In genomic region chr5:143433680-143434079, GRCh38 we compare ENCODE assay signal across 14 cellular contexts. TPM values are rescaled to one million over a fixed set of nuclear protein-coding genes. Genes with fewer than 3 reads are reported as not detected.
A peak's percentile ranks its signal among the peaks of the same experiment; 100 is the strongest.
DNase-seq lines count a peak whose midpoint lies in the region; ATAC-seq, FAIRE-seq and TF ChIP-seq lines count a peak whose summit lies in the region.
"Had no signal": no experiment of that assay in that cellular context is flagged by ENCODE, and none has a peak within 500 bp of the region (broad histone marks: within the 10 kb centered on the region; RNA-seq: fewer than 3 reads in every experiment).

No MANE protein-coding gene starts in this region.

- peaks cover 0 to 8% (median 1%) of the 10 kb centered on the region in 3 donors for H3K36me3 Mint-ChIP-seq in CD8-positive, alpha-beta memory T cell
- H3K36me3 Mint-ChIP-seq in activated CD4-positive, alpha-beta memory T cell treated with anti-CD3 and anti-CD28 coated beads, Interleukin-2, amount 10 ng/mL, durations not matched to agents 7 days and 5 days (ENCODE audit: low read depth), result no peaks in the 10 kb centered on the region
- no peaks in the 10 kb centered on the region for H3K36me3 Mint-ChIP-seq in memory B cell

- H3K9me3 ChIP-seq in CD8-positive, alpha-beta memory T cell (ENCODE audit: low read length), result no peaks in the 10 kb centered on the region
- no peaks in the 10 kb centered on the region for H3K9me3 ChIP-seq in Peyer's patch

- no peak for ATAC-seq in memory B cell (ENCODE audit: low read depth)
- no peak for ATAC-seq in sciatic nerve
- ATAC-seq in HG02610 (IDR thresholded peaks at IDR 0.05; ENCODE audit: unreplicated experiment), result no peak

- CTCF ChIA-PET in CD8-positive, alpha-beta memory T cell (lab: Charles Lee), result interaction anchor here (1.2 to 5.7 kb wide), 4 partner anchors 20 to 30 kb away, joined by 3 to 71 read pairs (median 4); partner anchors contain the start of gene NR3C1
- CTCF ChIA-PET in activated CD4-positive, alpha-beta memory T cell treated with anti-CD3 and anti-CD28 coated beads, Interleukin-2, amount 10 ng/mL, durations not matched to agents 7 days and 5 days (lab: Charles Lee), result interaction anchor here (1.1 to 3.1 kb wide), 4 partner anchors 12 to 759 kb away, joined by 3 to 11 read pairs (median 4); partner anchors contain the start of gene NR3C1

- DNase-seq in CD8-positive, alpha-beta memory T cell, result peak in 1 of 5 donors; percentile 14
- no peak for DNase-seq in GM18507 (ENCODE audit: extremely low spot score, insufficient read length, low read depth)
- no peak for DNase-seq in activated CD4-positive, alpha-beta memory T cell treated with anti-CD3 and anti-CD28 coated beads, Interleukin-2, amount 10 ng/mL, durations not matched to agents 7 days and 5 days
- DNase-seq in memory B cell (ENCODE audit: low spot score in 2 of 2), result no peak
- no peak for DNase-seq in sciatic nerve (ENCODE audit: low spot score)
- no peak for DNase-seq in Peyer's patch
- no peak for DNase-seq in kidney tubule cell (ENCODE audit: low spot score)
- DNase-seq: KBM-7, NCI-H1694 treated with DMSO at 0.1 percent for 48 hours, NCI-H69, substantia nigra had no signal

- peak overlapping the region; percentile 83 for H3K4me3 ChIP-seq in CD8-positive, alpha-beta memory T cell (ENCODE audit: low read length)
- peak overlapping the region in 1 of 4 donors; percentile 1 for H3K4me3 ChIP-seq in Peyer's patch
- H3K4me3 ChIP-seq: lung had no signal

- peak; percentile 67 for FAIRE-seq in GM18507 (lab: Jason Lieb, UNC)
- FAIRE-seq: D721Med had no signal

- peaks cover 19% of the 10 kb centered on the region for H3K4me1 ChIP-seq in CD8-positive, alpha-beta memory T cell (ENCODE audit: insufficient read depth, low read length)
- H3K4me1 ChIP-seq in Peyer's patch, result peaks cover 0 to 8% (median 2%) of the 10 kb centered on the region in 4 donors

- POLR2A ChIA-PET in CD8-positive, alpha-beta memory T cell (lab: Charles Lee), result interaction anchor here (0.6 to 5.7 kb wide), 7 partner anchors 13 to 1465 kb away, joined by 3 to 123 read pairs (median 3); partner anchors contain the start of genes NR3C1 and RNF14
- POLR2A ChIA-PET in activated CD4-positive, alpha-beta memory T cell treated with anti-CD3 and anti-CD28 coated beads, Interleukin-2, amount 10 ng/mL, durations not matched to agents 7 days and 5 days (lab: Charles Lee), result interaction anchor here (1.2 to 4.5 kb wide), 6 partner anchors 18 to 432 kb away, joined by 3 to 35 read pairs (median 5); partner anchors contain the start of gene NR3C1

- no peak for TF ChIP-seq POLR2A in Peyer's patch (IDR thresholded peaks at IDR 0.05)

- no peak overlapping the region for H3K27ac ChIP-seq in CD8-positive, alpha-beta memory T cell (ENCODE audit: low read depth, low read length)
- H3K27ac ChIP-seq in Peyer's patch, result peak overlapping the region in 2 of 4 donors; percentile 70 to 77

- TF ChIP-seq CTCF in Peyer's patch (IDR thresholded peaks at IDR 0.05), result no peak

- no peaks in the 10 kb centered on the region for H3K36me3 ChIP-seq in CD8-positive, alpha-beta memory T cell (ENCODE audit: insufficient read depth, low read length)
- H3K36me3 ChIP-seq in Peyer's patch, result no peaks in the 10 kb centered on the region

- intact Hi-C loops in sciatic nerve (cut with DNase I), result no loop called here

- no peaks in the 10 kb centered on the region for H3K9me3 Mint-ChIP-seq in CD8-positive, alpha-beta memory T cell
- H3K9me3 Mint-ChIP-seq in activated CD4-positive, alpha-beta memory T cell treated with anti-CD3 and anti-CD28 coated beads, Interleukin-2, amount 10 ng/mL, durations not matched to agents 7 days and 5 days, result no peaks in the 10 kb centered on the region
- peaks cover 1% of the 10 kb centered on the region for H3K9me3 Mint-ChIP-seq in memory B cell

- no peaks in the 10 kb centered on the region for H3K27me3 ChIP-seq in CD8-positive, alpha-beta memory T cell (ENCODE audit: insufficient read depth, low read length, poor library complexity, severe bottlenecking)
- H3K27me3 ChIP-seq in Peyer's patch, result no peaks in the 10 kb centered on the region

- peaks cover 44 to 84% (median 73%) of the 10 kb centered on the region in 3 donors for H3K4me1 Mint-ChIP-seq in CD8-positive, alpha-beta memory T cell
- peaks cover 52% of the 10 kb centered on the region for H3K4me1 Mint-ChIP-seq in activated CD4-positive, alpha-beta memory T cell treated with anti-CD3 and anti-CD28 coated beads, Interleukin-2, amount 10 ng/mL, durations not matched to agents 7 days and 5 days
- H3K4me1 Mint-ChIP-seq in memory B cell, result peaks cover 28% of the 10 kb centered on the region

- peak overlapping the region; percentile 36 to 99 (median 94) for H3K27ac Mint-ChIP-seq in CD8-positive, alpha-beta memory T cell
- peak overlapping the region; percentile 70 for H3K27ac Mint-ChIP-seq in activated CD4-positive, alpha-beta memory T cell treated with anti-CD3 and anti-CD28 coated beads, Interleukin-2, amount 10 ng/mL, durations not matched to agents 7 days and 5 days
- peak overlapping the region; percentile 99 for H3K27ac Mint-ChIP-seq in memory B cell

- H3K27me3 Mint-ChIP-seq in CD8-positive, alpha-beta memory T cell, result no peaks in the 10 kb centered on the region
- H3K27me3 Mint-ChIP-seq in activated CD4-positive, alpha-beta memory T cell treated with anti-CD3 and anti-CD28 coated beads, Interleukin-2, amount 10 ng/mL, durations not matched to agents 7 days and 5 days, result peaks cover 2% of the 10 kb centered on the region
- no peaks in the 10 kb centered on the region for H3K27me3 Mint-ChIP-seq in memory B cell

- peak overlapping the region; percentile 49 to 96 (median 92) for H3K4me3 Mint-ChIP-seq in CD8-positive, alpha-beta memory T cell
- H3K4me3 Mint-ChIP-seq in activated CD4-positive, alpha-beta memory T cell treated with anti-CD3 and anti-CD28 coated beads, Interleukin-2, amount 10 ng/mL, durations not matched to agents 7 days and 5 days, result peak overlapping the region; percentile 77
- peak overlapping the region; percentile 95 for H3K4me3 Mint-ChIP-seq in memory B cell

RNA-seq across cellular contexts. Expression of gene NR3C1, which starts 30.2 kb away (rescaled TPM):
- 10 to 100 TPM; 65.3 to 66.5 TPM for total RNA-seq in CD8-positive, alpha-beta memory T cell
- polyA plus RNA-seq in CD8-positive, alpha-beta memory T cell, result 85.5 TPM
- total RNA-seq in activated CD4-positive, alpha-beta memory T cell treated with anti-CD3 and anti-CD28 coated beads, Interleukin-2, amount 10 ng/mL, durations not matched to agents 7 days and 5 days, result 10 to 100 TPM; 79.3 to 81.6 TPM
- total RNA-seq in sciatic nerve (148 TPM), Peyer's patch (10 to 100 TPM; 29.7 to 79.2 (median 38.9) TPM)
